ENCODE assay signal across 8 cellular contexts in the genomic region with DNA sequence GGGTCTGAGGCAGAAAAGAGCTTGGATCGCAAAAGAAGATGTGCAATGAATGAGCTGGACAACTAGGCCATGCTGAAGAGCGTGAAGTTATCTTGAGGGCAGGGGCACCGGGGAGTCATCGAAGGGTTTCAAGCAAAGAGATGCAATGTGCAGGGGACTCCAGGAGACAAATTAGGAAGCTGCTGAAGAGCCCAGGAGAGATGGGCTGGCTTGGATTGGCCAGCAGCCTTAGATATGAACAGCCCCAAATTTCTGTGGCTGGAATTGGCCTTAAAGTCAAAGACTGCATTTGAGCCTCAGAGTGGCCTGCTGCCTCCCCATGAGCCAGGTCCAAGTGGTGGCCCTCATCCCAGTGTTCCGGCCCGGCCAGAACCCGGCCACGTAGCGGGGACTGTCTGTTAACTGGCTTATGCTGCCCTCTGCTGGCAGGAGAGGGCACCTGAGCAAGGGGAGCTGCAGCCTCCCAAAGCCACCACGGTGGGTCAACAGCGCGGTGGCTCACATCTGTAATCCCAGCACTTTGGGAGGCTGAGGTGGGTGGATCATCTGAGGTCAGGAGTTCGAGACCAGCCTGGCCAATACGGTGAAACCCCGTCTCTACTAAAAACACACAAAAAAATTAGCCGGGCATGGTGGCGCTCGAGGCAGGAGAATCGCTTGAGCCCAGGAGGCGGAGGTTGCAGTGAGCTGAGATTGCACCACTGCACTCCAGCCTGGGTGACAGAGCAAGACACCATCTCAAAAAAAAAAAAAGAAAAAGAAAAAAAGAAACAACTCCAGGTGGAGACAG. TPM values are rescaled to one million over a fixed set of nuclear protein-coding genes. Genes with fewer than 3 reads are reported as not detected.
A peak's percentile ranks its signal among the peaks of the same experiment; 100 is the strongest.
DNase-seq lines count a peak whose midpoint lies in the region; ATAC-seq and TF ChIP-seq lines count a peak whose summit lies in the region.
"Not testable (repeated sequence)": the region's sequence is repeated elsewhere in the genome, so short reads cannot be mapped to it uniquely, and the experiment has no call there.

No MANE protein-coding gene starts in this region.

- POLR2A ChIA-PET in activated CD4-positive, alpha-beta T cell treated with anti-CD3 and anti-CD28 coated beads for 36 hours (lab: Charles Lee), result not testable (repeated sequence)

- peak; percentile 72 for DNase-seq in CD14-positive monocyte (ENCODE audit: low spot score)
- DNase-seq in NCI-H510A (lab: John Stamatoyannopoulos, UW), result peak; percentile 5
- peak; percentile 89 for DNase-seq in activated CD4-positive, alpha-beta T cell treated with anti-CD3 and anti-CD28 coated beads for 36 hours
- DNase-seq in cerebellum (ENCODE audit: low spot score), result peak; percentile 81
- peak; percentile 83 for DNase-seq in left lobe of liver (ENCODE audit: low spot score)
- DNase-seq in stimulated activated CD4-positive, alpha-beta T cell treated with anti-CD3 and anti-CD28 coated beads, Interleukin-4, amount 100 ng/mL, for 24 hours, result peak; percentile 83

- intact Hi-C loops in CD14-positive monocyte (cut with micrococcal nuclease), result loop anchor here (2.0 to 5.0 kb wide), 2 partner anchors 41 to 42 kb away; no protein-coding TSS in a partner anchor
- intact Hi-C loops in activated CD4-positive, alpha-beta T cell treated with anti-CD3 and anti-CD28 coated beads for 36 hours (cut with DNase I, micrococcal nuclease), result loop anchor here (1.0 to 5.0 kb wide), 5 partner anchors 11 to 1971 kb away; a partner anchor contains a TSS

- peak; percentile 86 for TF ChIP-seq CTCF in CD14-positive monocyte (IDR thresholded peaks at IDR 0.05)

- H3K27me3 Mint-ChIP-seq in CD14-positive monocyte (ENCODE audit: low read depth in 3 of 3), result peaks cover 9 to 19% (median 18%) of the 10 kb centered on the region in 3 donors
- H3K27me3 Mint-ChIP-seq in activated CD4-positive, alpha-beta T cell treated with anti-CD3 and anti-CD28 coated beads for 36 hours, result not testable (repeated sequence)

- H3K4me3 Mint-ChIP-seq in CD14-positive monocyte; activated CD4-positive, alpha-beta T cell treated with anti-CD3 and anti-CD28 coated beads for 36 hours: not testable (repeated sequence)

- peak overlapping the region in 1 of 7 donors; percentile 58 for H3K27ac Mint-ChIP-seq in CD14-positive monocyte
- not testable (repeated sequence) for H3K27ac Mint-ChIP-seq in activated CD4-positive, alpha-beta T cell treated with anti-CD3 and anti-CD28 coated beads for 36 hours

- not testable (repeated sequence) for H3K4me1 Mint-ChIP-seq in CD14-positive monocyte; activated CD4-positive, alpha-beta T cell treated with anti-CD3 and anti-CD28 coated beads for 36 hours

- H3K36me3 Mint-ChIP-seq in CD14-positive monocyte; activated CD4-positive, alpha-beta T cell treated with anti-CD3 and anti-CD28 coated beads for 36 hours (ENCODE audit: low read depth): not testable (repeated sequence)

- not testable (repeated sequence) for H3K9me3 Mint-ChIP-seq in CD14-positive monocyte; activated CD4-positive, alpha-beta T cell treated with anti-CD3 and anti-CD28 coated beads for 36 hours (ENCODE audit: low read depth)

- ATAC-seq in GM19324 (IDR thresholded peaks at IDR 0.05; ENCODE audit: low FRiP score, unreplicated experiment) (peak; percentile 78), HG03342 (IDR thresholded peaks at IDR 0.05; ENCODE audit: unreplicated experiment) (peak; percentile 97), left lobe of liver (peak; percentile 100)
- ATAC-seq in activated CD4-positive, alpha-beta T cell treated with anti-CD3 and anti-CD28 coated beads for 36 hours, result peak; percentile 98

- CTCF ChIA-PET in activated CD4-positive, alpha-beta T cell treated with anti-CD3 and anti-CD28 coated beads for 36 hours (lab: Charles Lee), result interaction anchor here (0.5 to 3.8 kb wide), 39 partner anchors 8 to 1969 kb away, joined by 3 to 74 read pairs (median 6); a partner anchor contains a TSS

RNA-seq across cellular contexts. Expression of a gene that starts 11.2 kb away (rescaled TPM):
- 100 to 1,000 TPM; 320 to 329 TPM for polyA plus RNA-seq in CD14-positive monocyte
- total RNA-seq in activated CD4-positive, alpha-beta T cell treated with anti-CD3 and anti-CD28 coated beads for 36 hours, result 100 to 1,000 TPM; 108 to 111 TPM
- total RNA-seq in cerebellum, result 43.7 TPM
- 147 TPM for total RNA-seq in left lobe of liver

RNA-seq across cellular contexts. Expression of a gene that starts 28.0 kb away (rescaled TPM):
- not detected for polyA plus RNA-seq in CD14-positive monocyte
- total RNA-seq in activated CD4-positive, alpha-beta T cell treated with anti-CD3 and anti-CD28 coated beads for 36 hours, result not detected
- total RNA-seq in cerebellum (not detected), left lobe of liver (not detected)

RNA-seq across cellular contexts. Expression of a gene that starts 28.2 kb away (rescaled TPM):
- not detected for polyA plus RNA-seq in CD14-positive monocyte
- total RNA-seq in activated CD4-positive, alpha-beta T cell treated with anti-CD3 and anti-CD28 coated beads for 36 hours, result not detected
- total RNA-seq in cerebellum, result not detected
- total RNA-seq in left lobe of liver, result not detected

Comparison
In these comparisons a context has a peak if more than half of its experiments do, and no peak if none do; other contexts are left out.
1. Peak in every context shown above with its lines: DNase-seq and ATAC-seq.
2. DNase-seq: peak in every context shown above with its lines; median percentile 89 in activated CD4-positive, alpha-beta T cell treated with anti-CD3 and anti-CD28 coated beads for 36 hours; 83 in left lobe of liver; 83 in stimulated activated CD4-positive, alpha-beta T cell treated with anti-CD3 and anti-CD28 coated beads, Interleukin-4, amount 100 ng/mL, for 24 hours; 81 in cerebellum; 72 in CD14-positive monocyte; 5 in NCI-H510A.